1 cellular context compared by ENCODE assay signal in genomic region chr2:231612199-231613053, GRCh38.
TF ChIP-seq lines count a peak whose summit lies in the region.

No MANE protein-coding gene starts in this region.

TF ChIP-seq in GM12878, 131 proteins besides CTCF, POLR2A, EP300 and RAD21 (continued from another document and continues in another):
- TF ChIP-seq SKIL (IDR thresholded peaks at IDR 0.05; ENCODE audit: low read depth, poor library complexity, severe bottlenecking) = peak; percentile 78
- TF ChIP-seq IRF5 (IDR thresholded peaks at IDR 0.05; ENCODE audit: borderline replicate concordance) = no peak
- TF ChIP-seq PRDM15 (CRISPR knock-in tag; IDR thresholded peaks at IDR 0.05) = no peak
- no peak for TF ChIP-seq IRF3 (IDR thresholded peaks at IDR 0.05)
- peak; percentile 76; the same call in 1 of the 2 replicates for TF ChIP-seq BACH1 (IDR thresholded peaks at IDR 0.05; ENCODE audit: borderline replicate concordance)
- no peak for TF ChIP-seq ZBTB40 (IDR thresholded peaks at IDR 0.05; ENCODE audit: borderline replicate concordance)
- TF ChIP-seq ZZZ3 (IDR thresholded peaks at IDR 0.05; ENCODE audit: control insufficient read depth, insufficient read length, low read depth) = no peak
- TF ChIP-seq RFX5 (IDR thresholded peaks at IDR 0.05; ENCODE audit: low read depth, low read length) = no peak
- 0 out of 2 replicates have a peak, but pooled peaks have one; percentile 28 for TF ChIP-seq JUNB (IDR thresholded peaks at IDR 0.05)
- TF ChIP-seq NFIC (IDR thresholded peaks at IDR 0.05; ENCODE audit: low read depth, low read length) = no peak
- no peak for TF ChIP-seq GABPA (IDR thresholded peaks at IDR 0.05; ENCODE audit: low read depth)
- peak; percentile 89 for TF ChIP-seq NBN (IDR thresholded peaks at IDR 0.05)
- TF ChIP-seq PKNOX1 (IDR thresholded peaks at IDR 0.05) = no peak
- TF ChIP-seq ZNF217 (IDR thresholded peaks at IDR 0.05) = peak; percentile 85; the same call in 1 of the 2 replicates
- TF ChIP-seq CREB1 (IDR thresholded peaks at IDR 0.05; ENCODE audit: low read depth) = 0 out of 2 replicates have a peak, but pooled peaks have one; percentile 50
- TF ChIP-seq NR2F1 (conservative IDR thresholded peaks at IDR 0.05) = peak; percentile 45; the same call in 1 of the 2 replicates
- no peak; the same call in 1 of the 2 replicates for TF ChIP-seq ATF2 (IDR thresholded peaks at IDR 0.05; ENCODE audit: low read length)
- TF ChIP-seq TCF7 (IDR thresholded peaks at IDR 0.05; ENCODE audit: borderline replicate concordance) = no peak
- peak; percentile 27; the same call in 1 of the 2 replicates for TF ChIP-seq MAX (IDR thresholded peaks at IDR 0.05; ENCODE audit: low read depth, low read length)
- no peak for TF ChIP-seq LARP7 (IDR thresholded peaks at IDR 0.05)
- TF ChIP-seq SIX5 (IDR thresholded peaks at IDR 0.05; ENCODE audit: low read depth, low read length, severe bottlenecking) = no peak
- TF ChIP-seq SMAD1 (IDR thresholded peaks at IDR 0.05; ENCODE audit: low read depth, partially characterized antibody) = no peak
- TF ChIP-seq BHLHE40 (IDR thresholded peaks at IDR 0.05; ENCODE audit: borderline replicate concordance in 1 of 2, low read depth in 2 of 2, low read length in 1 of 2) = peak; percentile 100
- peak; percentile 46; the same call in 1 of the 2 replicates for TF ChIP-seq MLLT1 (IDR thresholded peaks at IDR 0.05)
- TF ChIP-seq RELB (IDR thresholded peaks at IDR 0.05; ENCODE audit: low read depth) = peak; percentile 17
- TF ChIP-seq RCOR1 (conservative IDR thresholded peaks at IDR 0.05; ENCODE audit: low read depth, low read length) = no peak
- TF ChIP-seq BCLAF1 (IDR thresholded peaks at IDR 0.05) = peak; percentile 29; the same call in 1 of the 2 replicates
- no peak for TF ChIP-seq RBBP5 (conservative IDR thresholded peaks at IDR 0.05)
- TF ChIP-seq RB1 (IDR thresholded peaks at IDR 0.05; ENCODE audit: borderline replicate concordance) = no peak; the same call in 1 of the 2 replicates
- peak; percentile 59; the same call in 1 of the 3 replicates for TF ChIP-seq POU2F2 (IDR thresholded peaks at IDR 0.05; ENCODE audit: borderline replicate concordance, low read depth, low read length)
- no peak for TF ChIP-seq POLR2AphosphoS2 (IDR thresholded peaks at IDR 0.05; ENCODE audit: low read depth, low read length)
- no peak for TF ChIP-seq HDAC6 (IDR thresholded peaks at IDR 0.05; ENCODE audit: unreplicated experiment)
- TF ChIP-seq PAX8 (IDR thresholded peaks at IDR 0.05) = no peak
- TF ChIP-seq TARDBP (IDR thresholded peaks at IDR 0.05; ENCODE audit: borderline replicate concordance) = no peak; the same call in 1 of the 2 replicates
- no peak for TF ChIP-seq HDAC2 (IDR thresholded peaks at IDR 0.05)
- TF ChIP-seq KDM1A (IDR thresholded peaks at IDR 0.05; ENCODE audit: borderline replicate concordance) = no peak
